1 cellular context compared by ENCODE assay signal in the genomic region with DNA sequence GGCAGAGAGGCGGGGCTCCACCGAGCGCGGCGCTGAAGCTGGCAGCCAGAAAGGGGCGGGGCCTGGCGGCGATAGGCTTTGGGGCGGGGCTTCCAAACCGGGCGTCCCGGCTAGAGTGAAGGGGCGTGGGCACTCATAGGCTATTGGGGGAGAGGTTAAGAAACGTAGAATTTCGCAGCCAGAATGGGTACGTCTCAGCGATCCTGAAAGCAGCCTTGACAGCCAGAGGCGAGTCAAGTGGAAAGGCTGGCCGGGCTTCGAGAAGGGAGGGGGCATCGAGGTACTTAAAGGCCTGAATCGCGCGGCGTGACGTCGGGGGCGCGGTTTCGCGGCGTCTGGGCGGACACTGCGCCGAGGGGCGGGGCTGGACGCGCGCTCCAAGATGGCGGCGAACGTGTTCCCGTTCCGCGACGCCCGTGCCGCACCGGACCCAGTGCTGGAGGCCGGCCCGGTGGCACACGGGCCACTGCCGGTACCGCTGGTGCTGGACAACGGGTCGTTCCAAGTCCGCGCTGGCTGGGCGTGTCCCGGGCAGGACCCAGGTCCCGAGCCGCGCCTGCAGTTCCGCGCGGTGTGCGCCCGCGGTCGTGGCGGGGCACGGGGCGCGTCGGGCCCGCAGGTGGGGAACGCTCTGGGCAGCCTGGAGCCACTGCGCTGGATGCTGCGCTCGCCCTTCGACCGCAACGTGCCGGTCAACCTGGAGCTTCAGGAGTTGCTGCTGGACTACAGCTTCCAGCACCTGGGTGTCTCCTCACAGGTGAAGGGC.
A peak's percentile ranks its signal among the peaks of the same experiment; 100 is the strongest.
TF ChIP-seq lines count a peak whose summit lies in the region.

A gene (plus strand): TSS at position 364 of the 766 bp plus-strand sequence. CDS start 19 bp downstream, at position 383.

TF ChIP-seq in K562, 482 proteins besides CTCF, POLR2A, EP300 and RAD21 (continued from another document and continues in another):
- TF ChIP-seq ZFP36 (IDR thresholded peaks at IDR 0.05; ENCODE audit: low read depth, low read length, partially characterized antibody) (no peak), WHSC1 (IDR thresholded peaks at IDR 0.05; ENCODE audit: low read length) (no peak), MED1 (CRISPR knock-in tag; IDR thresholded peaks at IDR 0.05; ENCODE audit: borderline replicate concordance) (0 out of 2 replicates have a peak, but pooled peaks have one; percentile 55), ZNF707 (CRISPR knock-in tag; conservative IDR thresholded peaks at IDR 0.05) (no peak), ZNF644 (tag; IDR thresholded peaks at IDR 0.05; ENCODE audit: low read depth) (no peak), POU5F1 (IDR thresholded peaks at IDR 0.05; ENCODE audit: borderline replicate concordance, low read depth, low read length, partially characterized antibody) (no peak), ADNP (tag; IDR thresholded peaks at IDR 0.05) (no peak), PURB (CRISPR knock-in tag; IDR thresholded peaks at IDR 0.05; ENCODE audit: low read depth) (no peak), HSF4 (CRISPR knock-in tag; IDR thresholded peaks at IDR 0.05; ENCODE audit: borderline replicate concordance) (no peak), PRPF4 (IDR thresholded peaks at IDR 0.05; ENCODE audit: insufficient read depth, low read depth, low read length, poor library complexity, severe bottlenecking) (no peak), CHCHD3 (CRISPR knock-in tag; IDR thresholded peaks at IDR 0.05) (no peak), RHOXF2B (CRISPR knock-in tag; conservative IDR thresholded peaks at IDR 0.05) (no peak), SRF (CRISPR knock-in tag; IDR thresholded peaks at IDR 0.05) (0 out of 4 replicates have a peak, but pooled peaks of 1 of the 2 experiments have one; percentile 44), ZNF436 (CRISPR knock-in tag; IDR thresholded peaks at IDR 0.05) (no peak), DPF2 (IDR thresholded peaks at IDR 0.05) (no peak), MAZ (CRISPR knock-in tag; conservative IDR thresholded peaks at IDR 0.05 in 1 of 2, IDR thresholded peaks at IDR 0.05 in 1 of 2) (peak; percentile 82 to 90), ZNF311 (CRISPR knock-in tag; IDR thresholded peaks at IDR 0.05) (no peak), CBFB (CRISPR knock-in tag; IDR thresholded peaks at IDR 0.05) (no peak), ERF (CRISPR knock-in tag; IDR thresholded peaks at IDR 0.05) (peak; percentile 71; the same call in 1 of the 2 replicates), PCBP1 (IDR thresholded peaks at IDR 0.05; ENCODE audit: low read depth, low read length, poor library complexity, severe bottlenecking) (peak; percentile 54), RBBP5 (IDR thresholded peaks at IDR 0.05; ENCODE audit: borderline replicate concordance, insufficient read depth, low read length, poor library complexity, severe bottlenecking) (peak; percentile 98)
- TF ChIP-seq, protein P1, sequence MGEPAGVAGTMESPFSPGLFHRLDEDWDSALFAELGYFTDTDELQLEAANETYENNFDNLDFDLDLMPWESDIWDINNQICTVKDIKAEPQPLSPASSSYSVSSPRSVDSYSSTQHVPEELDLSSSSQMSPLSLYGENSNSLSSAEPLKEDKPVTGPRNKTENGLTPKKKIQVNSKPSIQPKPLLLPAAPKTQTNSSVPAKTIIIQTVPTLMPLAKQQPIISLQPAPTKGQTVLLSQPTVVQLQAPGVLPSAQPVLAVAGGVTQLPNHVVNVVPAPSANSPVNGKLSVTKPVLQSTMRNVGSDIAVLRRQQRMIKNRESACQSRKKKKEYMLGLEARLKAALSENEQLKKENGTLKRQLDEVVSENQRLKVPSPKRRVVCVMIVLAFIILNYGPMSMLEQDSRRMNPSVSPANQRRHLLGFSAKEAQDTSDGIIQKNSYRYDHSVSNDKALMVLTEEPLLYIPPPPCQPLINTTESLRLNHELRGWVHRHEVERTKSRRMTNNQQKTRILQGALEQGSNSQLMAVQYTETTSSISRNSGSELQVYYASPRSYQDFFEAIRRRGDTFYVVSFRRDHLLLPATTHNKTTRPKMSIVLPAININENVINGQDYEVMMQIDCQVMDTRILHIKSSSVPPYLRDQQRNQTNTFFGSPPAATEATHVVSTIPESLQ (CRISPR knock-in tag; IDR thresholded peaks at IDR 0.05), result no peak
- TF ChIP-seq, protein P2, sequence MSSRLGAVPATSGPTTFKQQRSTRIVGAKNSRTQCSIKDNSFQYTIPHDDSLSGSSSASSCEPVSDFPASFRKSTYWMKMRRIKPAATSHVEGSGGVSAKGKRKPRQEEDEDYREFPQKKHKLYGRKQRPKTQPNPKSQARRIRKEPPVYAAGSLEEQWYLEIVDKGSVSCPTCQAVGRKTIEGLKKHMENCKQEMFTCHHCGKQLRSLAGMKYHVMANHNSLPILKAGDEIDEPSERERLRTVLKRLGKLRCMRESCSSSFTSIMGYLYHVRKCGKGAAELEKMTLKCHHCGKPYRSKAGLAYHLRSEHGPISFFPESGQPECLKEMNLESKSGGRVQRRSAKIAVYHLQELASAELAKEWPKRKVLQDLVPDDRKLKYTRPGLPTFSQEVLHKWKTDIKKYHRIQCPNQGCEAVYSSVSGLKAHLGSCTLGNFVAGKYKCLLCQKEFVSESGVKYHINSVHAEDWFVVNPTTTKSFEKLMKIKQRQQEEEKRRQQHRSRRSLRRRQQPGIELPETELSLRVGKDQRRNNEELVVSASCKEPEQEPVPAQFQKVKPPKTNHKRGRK (tag; IDR thresholded peaks at IDR 0.05), result no peak
- TF ChIP-seq, protein P3, sequence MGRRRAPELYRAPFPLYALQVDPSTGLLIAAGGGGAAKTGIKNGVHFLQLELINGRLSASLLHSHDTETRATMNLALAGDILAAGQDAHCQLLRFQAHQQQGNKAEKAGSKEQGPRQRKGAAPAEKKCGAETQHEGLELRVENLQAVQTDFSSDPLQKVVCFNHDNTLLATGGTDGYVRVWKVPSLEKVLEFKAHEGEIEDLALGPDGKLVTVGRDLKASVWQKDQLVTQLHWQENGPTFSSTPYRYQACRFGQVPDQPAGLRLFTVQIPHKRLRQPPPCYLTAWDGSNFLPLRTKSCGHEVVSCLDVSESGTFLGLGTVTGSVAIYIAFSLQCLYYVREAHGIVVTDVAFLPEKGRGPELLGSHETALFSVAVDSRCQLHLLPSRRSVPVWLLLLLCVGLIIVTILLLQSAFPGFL (CRISPR knock-in tag; IDR thresholded peaks at IDR 0.05), result no peak
- TF ChIP-seq, protein P4, sequence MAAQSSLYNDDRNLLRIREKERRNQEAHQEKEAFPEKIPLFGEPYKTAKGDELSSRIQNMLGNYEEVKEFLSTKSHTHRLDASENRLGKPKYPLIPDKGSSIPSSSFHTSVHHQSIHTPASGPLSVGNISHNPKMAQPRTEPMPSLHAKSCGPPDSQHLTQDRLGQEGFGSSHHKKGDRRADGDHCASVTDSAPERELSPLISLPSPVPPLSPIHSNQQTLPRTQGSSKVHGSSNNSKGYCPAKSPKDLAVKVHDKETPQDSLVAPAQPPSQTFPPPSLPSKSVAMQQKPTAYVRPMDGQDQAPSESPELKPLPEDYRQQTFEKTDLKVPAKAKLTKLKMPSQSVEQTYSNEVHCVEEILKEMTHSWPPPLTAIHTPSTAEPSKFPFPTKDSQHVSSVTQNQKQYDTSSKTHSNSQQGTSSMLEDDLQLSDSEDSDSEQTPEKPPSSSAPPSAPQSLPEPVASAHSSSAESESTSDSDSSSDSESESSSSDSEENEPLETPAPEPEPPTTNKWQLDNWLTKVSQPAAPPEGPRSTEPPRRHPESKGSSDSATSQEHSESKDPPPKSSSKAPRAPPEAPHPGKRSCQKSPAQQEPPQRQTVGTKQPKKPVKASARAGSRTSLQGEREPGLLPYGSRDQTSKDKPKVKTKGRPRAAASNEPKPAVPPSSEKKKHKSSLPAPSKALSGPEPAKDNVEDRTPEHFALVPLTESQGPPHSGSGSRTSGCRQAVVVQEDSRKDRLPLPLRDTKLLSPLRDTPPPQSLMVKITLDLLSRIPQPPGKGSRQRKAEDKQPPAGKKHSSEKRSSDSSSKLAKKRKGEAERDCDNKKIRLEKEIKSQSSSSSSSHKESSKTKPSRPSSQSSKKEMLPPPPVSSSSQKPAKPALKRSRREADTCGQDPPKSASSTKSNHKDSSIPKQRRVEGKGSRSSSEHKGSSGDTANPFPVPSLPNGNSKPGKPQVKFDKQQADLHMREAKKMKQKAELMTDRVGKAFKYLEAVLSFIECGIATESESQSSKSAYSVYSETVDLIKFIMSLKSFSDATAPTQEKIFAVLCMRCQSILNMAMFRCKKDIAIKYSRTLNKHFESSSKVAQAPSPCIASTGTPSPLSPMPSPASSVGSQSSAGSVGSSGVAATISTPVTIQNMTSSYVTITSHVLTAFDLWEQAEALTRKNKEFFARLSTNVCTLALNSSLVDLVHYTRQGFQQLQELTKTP (IDR thresholded peaks at IDR 0.05; ENCODE audit: low read depth in 1 of 2, partially characterized antibody in 2 of 2), result no peak
- TF ChIP-seq, protein P5, sequence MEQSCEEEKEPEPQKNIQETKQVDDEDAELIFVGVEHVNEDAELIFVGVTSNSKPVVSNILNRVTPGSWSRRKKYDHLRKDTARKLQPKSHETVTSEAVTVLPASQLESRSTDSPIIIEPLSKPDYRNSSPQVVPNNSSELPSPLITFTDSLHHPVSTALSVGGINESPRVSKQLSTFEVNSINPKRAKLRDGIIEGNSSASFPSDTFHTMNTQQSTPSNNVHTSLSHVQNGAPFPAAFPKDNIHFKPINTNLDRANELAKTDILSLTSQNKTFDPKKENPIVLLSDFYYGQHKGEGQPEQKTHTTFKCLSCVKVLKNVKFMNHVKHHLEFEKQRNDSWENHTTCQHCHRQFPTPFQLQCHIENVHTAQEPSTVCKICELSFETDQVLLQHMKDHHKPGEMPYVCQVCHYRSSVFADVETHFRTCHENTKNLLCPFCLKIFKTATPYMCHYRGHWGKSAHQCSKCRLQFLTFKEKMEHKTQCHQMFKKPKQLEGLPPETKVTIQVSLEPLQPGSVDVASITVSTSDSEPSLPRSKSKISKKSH (CRISPR knock-in tag; IDR thresholded peaks at IDR 0.05), result no peak
- TF ChIP-seq, protein P6, sequence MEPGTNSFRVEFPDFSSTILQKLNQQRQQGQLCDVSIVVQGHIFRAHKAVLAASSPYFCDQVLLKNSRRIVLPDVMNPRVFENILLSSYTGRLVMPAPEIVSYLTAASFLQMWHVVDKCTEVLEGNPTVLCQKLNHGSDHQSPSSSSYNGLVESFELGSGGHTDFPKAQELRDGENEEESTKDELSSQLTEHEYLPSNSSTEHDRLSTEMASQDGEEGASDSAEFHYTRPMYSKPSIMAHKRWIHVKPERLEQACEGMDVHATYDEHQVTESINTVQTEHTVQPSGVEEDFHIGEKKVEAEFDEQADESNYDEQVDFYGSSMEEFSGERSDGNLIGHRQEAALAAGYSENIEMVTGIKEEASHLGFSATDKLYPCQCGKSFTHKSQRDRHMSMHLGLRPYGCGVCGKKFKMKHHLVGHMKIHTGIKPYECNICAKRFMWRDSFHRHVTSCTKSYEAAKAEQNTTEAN (CRISPR knock-in tag; IDR thresholded peaks at IDR 0.05), result no peak
- TF ChIP-seq, protein P7, sequence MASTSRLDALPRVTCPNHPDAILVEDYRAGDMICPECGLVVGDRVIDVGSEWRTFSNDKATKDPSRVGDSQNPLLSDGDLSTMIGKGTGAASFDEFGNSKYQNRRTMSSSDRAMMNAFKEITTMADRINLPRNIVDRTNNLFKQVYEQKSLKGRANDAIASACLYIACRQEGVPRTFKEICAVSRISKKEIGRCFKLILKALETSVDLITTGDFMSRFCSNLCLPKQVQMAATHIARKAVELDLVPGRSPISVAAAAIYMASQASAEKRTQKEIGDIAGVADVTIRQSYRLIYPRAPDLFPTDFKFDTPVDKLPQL (IDR thresholded peaks at IDR 0.05; ENCODE audit: extremely low read depth, insufficient read length), result no peak
- TF ChIP-seq, protein P8, sequence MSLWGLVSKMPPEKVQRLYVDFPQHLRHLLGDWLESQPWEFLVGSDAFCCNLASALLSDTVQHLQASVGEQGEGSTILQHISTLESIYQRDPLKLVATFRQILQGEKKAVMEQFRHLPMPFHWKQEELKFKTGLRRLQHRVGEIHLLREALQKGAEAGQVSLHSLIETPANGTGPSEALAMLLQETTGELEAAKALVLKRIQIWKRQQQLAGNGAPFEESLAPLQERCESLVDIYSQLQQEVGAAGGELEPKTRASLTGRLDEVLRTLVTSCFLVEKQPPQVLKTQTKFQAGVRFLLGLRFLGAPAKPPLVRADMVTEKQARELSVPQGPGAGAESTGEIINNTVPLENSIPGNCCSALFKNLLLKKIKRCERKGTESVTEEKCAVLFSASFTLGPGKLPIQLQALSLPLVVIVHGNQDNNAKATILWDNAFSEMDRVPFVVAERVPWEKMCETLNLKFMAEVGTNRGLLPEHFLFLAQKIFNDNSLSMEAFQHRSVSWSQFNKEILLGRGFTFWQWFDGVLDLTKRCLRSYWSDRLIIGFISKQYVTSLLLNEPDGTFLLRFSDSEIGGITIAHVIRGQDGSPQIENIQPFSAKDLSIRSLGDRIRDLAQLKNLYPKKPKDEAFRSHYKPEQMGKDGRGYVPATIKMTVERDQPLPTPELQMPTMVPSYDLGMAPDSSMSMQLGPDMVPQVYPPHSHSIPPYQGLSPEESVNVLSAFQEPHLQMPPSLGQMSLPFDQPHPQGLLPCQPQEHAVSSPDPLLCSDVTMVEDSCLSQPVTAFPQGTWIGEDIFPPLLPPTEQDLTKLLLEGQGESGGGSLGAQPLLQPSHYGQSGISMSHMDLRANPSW (CRISPR knock-in tag; IDR thresholded peaks at IDR 0.05), result no peak
- TF ChIP-seq, protein P9, sequence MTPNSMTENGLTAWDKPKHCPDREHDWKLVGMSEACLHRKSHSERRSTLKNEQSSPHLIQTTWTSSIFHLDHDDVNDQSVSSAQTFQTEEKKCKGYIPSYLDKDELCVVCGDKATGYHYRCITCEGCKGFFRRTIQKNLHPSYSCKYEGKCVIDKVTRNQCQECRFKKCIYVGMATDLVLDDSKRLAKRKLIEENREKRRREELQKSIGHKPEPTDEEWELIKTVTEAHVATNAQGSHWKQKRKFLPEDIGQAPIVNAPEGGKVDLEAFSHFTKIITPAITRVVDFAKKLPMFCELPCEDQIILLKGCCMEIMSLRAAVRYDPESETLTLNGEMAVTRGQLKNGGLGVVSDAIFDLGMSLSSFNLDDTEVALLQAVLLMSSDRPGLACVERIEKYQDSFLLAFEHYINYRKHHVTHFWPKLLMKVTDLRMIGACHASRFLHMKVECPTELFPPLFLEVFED (CRISPR knock-in tag; conservative IDR thresholded peaks at IDR 0.05), result no peak
- TF ChIP-seq, protein P10, sequence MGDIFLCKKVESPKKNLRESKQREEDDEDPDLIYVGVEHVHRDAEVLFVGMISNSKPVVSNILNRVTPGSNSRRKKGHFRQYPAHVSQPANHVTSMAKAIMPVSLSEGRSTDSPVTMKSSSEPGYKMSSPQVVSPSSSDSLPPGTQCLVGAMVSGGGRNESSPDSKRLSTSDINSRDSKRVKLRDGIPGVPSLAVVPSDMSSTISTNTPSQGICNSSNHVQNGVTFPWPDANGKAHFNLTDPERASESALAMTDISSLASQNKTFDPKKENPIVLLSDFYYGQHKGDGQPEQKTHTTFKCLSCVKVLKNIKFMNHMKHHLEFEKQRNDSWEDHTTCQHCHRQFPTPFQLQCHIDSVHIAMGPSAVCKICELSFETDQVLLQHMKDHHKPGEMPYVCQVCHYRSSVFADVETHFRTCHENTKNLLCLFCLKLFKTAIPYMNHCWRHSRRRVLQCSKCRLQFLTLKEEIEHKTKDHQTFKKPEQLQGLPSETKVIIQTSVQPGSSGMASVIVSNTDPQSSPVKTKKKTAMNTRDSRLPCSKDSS (IDR thresholded peaks at IDR 0.05; ENCODE audit: low read depth, partially characterized antibody), result no peak
- TF ChIP-seq, protein P11, sequence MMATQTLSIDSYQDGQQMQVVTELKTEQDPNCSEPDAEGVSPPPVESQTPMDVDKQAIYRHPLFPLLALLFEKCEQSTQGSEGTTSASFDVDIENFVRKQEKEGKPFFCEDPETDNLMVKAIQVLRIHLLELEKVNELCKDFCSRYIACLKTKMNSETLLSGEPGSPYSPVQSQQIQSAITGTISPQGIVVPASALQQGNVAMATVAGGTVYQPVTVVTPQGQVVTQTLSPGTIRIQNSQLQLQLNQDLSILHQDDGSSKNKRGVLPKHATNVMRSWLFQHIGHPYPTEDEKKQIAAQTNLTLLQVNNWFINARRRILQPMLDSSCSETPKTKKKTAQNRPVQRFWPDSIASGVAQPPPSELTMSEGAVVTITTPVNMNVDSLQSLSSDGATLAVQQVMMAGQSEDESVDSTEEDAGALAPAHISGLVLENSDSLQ (IDR thresholded peaks at IDR 0.05), result peak; percentile 46
